ENCODE assay signal across 10 cellular contexts in the genomic region with DNA sequence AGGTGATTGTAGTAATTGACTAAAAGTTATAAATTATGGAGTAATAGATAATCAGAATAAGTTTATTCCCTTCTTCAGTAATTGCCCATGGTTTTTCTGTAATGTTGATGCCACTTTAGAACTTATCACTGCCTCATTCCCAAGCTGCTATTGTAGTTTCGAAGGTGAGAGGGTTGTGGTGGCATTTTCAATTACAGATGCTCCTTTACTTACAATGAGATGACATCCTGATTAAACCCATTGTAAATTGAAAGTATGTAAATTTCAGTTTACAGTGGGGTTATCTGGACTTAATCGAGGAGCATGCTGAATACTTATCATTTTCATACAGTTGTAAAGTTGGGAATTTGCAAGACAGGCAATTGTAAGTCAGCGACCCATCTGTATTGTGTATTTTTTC. TPM values are rescaled to one million over a fixed set of nuclear protein-coding genes. Genes with fewer than 3 reads are reported as not detected.
DNase-seq lines count a peak whose midpoint lies in the region; ATAC-seq and TF ChIP-seq lines count a peak whose summit lies in the region.
"Had no signal": no experiment of that assay in that cellular context is flagged by ENCODE, and none has a peak within 500 bp of the region (broad histone marks: within the 10 kb centered on the region; RNA-seq: fewer than 3 reads in every experiment).

No MANE protein-coding gene starts in this region.

- H3K4me1 Mint-ChIP-seq in activated naive CD4-positive, alpha-beta T cell treated with anti-CD3 and anti-CD28 coated beads, Interleukin-2, amount 10 ng/mL, durations not matched to agents 7 days and 5 days = peaks cover 74% of the 10 kb centered on the region
- H3K4me1 Mint-ChIP-seq in activated naive CD8-positive, alpha-beta T cell (ENCODE audit: low read depth) = peaks cover 80% of the 10 kb centered on the region

- CTCF ChIA-PET in activated naive CD4-positive, alpha-beta T cell treated with anti-CD3 and anti-CD28 coated beads, Interleukin-2, amount 10 ng/mL, durations not matched to agents 7 days and 5 days (lab: Charles Lee) = interaction anchor here (1.8 to 2.7 kb wide), 4 partner anchors 12 to 33 kb away, joined by 7 to 10 read pairs (median 8); no protein-coding TSS in a partner anchor

- peak overlapping the region in 1 of 2 donors; percentile 84 for H3K4me3 ChIP-seq in left lung
- H3K4me3 ChIP-seq in suprapubic skin = peak overlapping the region; percentile 57

- no peaks in the 10 kb centered on the region for H3K36me3 ChIP-seq in left lung
- no peaks in the 10 kb centered on the region for H3K36me3 ChIP-seq in suprapubic skin

- no peaks in the 10 kb centered on the region for H3K9me3 Mint-ChIP-seq in activated naive CD4-positive, alpha-beta T cell treated with anti-CD3 and anti-CD28 coated beads, Interleukin-2, amount 10 ng/mL, durations not matched to agents 7 days and 5 days
- H3K9me3 Mint-ChIP-seq in activated naive CD8-positive, alpha-beta T cell (ENCODE audit: low read depth) = no peaks in the 10 kb centered on the region

- WGBS in suprapubic skin = 32% methylated on average over 3 of the region's 3 CpGs

- H3K4me1 ChIP-seq in left lung (peaks cover 46 to 79% of the 10 kb centered on the region in 2 donors), suprapubic skin (peaks cover 80% of the 10 kb centered on the region)

- peak overlapping the region; percentile 85 for H3K4me3 Mint-ChIP-seq in activated naive CD4-positive, alpha-beta T cell treated with anti-CD3 and anti-CD28 coated beads, Interleukin-2, amount 10 ng/mL, durations not matched to agents 7 days and 5 days
- peak overlapping the region; percentile 96 for H3K4me3 Mint-ChIP-seq in activated naive CD8-positive, alpha-beta T cell

- TF ChIP-seq EP300 in suprapubic skin (IDR thresholded peaks at IDR 0.05) = no peak

- H3K27me3 ChIP-seq in left lung (no peaks in the 10 kb centered on the region), suprapubic skin (no peaks in the 10 kb centered on the region)

- peak overlapping the region; percentile 94 for H3K27ac Mint-ChIP-seq in activated naive CD4-positive, alpha-beta T cell treated with anti-CD3 and anti-CD28 coated beads, Interleukin-2, amount 10 ng/mL, durations not matched to agents 7 days and 5 days
- peak overlapping the region; percentile 96 for H3K27ac Mint-ChIP-seq in activated naive CD8-positive, alpha-beta T cell

- no peaks in the 10 kb centered on the region for H3K27me3 Mint-ChIP-seq in activated naive CD4-positive, alpha-beta T cell treated with anti-CD3 and anti-CD28 coated beads, Interleukin-2, amount 10 ng/mL, durations not matched to agents 7 days and 5 days
- no peaks in the 10 kb centered on the region for H3K27me3 Mint-ChIP-seq in activated naive CD8-positive, alpha-beta T cell

- intact Hi-C loops in left lung (cut with DNase I) = no loop called here

- no peak for DNase-seq in activated naive CD4-positive, alpha-beta T cell treated with anti-CD3 and anti-CD28 coated beads, Interleukin-2, amount 10 ng/mL, durations not matched to agents 7 days and 5 days
- DNase-seq in activated naive CD4-positive, alpha-beta T cell treated with anti-CD3 and anti-CD28 coated beads, Interleukin-2, amount 50 U/mL, for 16 hours = no peak
- DNase-seq in left lung = no peak
- no peak for DNase-seq in suprapubic skin (ENCODE audit: low spot score in 2 of 2)
- DNase-seq in activated gamma-delta T cell (lab: John Stamatoyannopoulos, UW) = no peak
- DNase-seq in NCI-H345 (lab: John Stamatoyannopoulos, UW) = no peak
- DNase-seq: COR-L47; stimulated activated CD4-positive, alpha-beta T cell treated with anti-CD3 and anti-CD28 coated beads, Interleukin-12 subunit alpha, Interleukin-12 subunit beta, amount 100 ng/mL, for 4 hours had no signal

- TF ChIP-seq CTCF in left lung (IDR thresholded peaks at IDR 0.05) (no peak), suprapubic skin (IDR thresholded peaks at IDR 0.05) (no peak)

- no peak for ATAC-seq in left lung
- ATAC-seq in HG02798 (IDR thresholded peaks at IDR 0.05; ENCODE audit: poor library complexity, unreplicated experiment) = no peak

- no peak for TF ChIP-seq POLR2A in suprapubic skin (IDR thresholded peaks at IDR 0.05)

- H3K36me3 Mint-ChIP-seq in activated naive CD4-positive, alpha-beta T cell treated with anti-CD3 and anti-CD28 coated beads, Interleukin-2, amount 10 ng/mL, durations not matched to agents 7 days and 5 days = peaks cover 59% of the 10 kb centered on the region
- H3K36me3 Mint-ChIP-seq in activated naive CD8-positive, alpha-beta T cell = peaks cover 15% of the 10 kb centered on the region

- H3K27ac ChIP-seq in left lung = peak overlapping the region; percentile 21 to 99
- no peak overlapping the region for H3K27ac ChIP-seq in suprapubic skin

- H3K9me3 ChIP-seq in left lung (no peaks in the 10 kb centered on the region), suprapubic skin (no peaks in the 10 kb centered on the region)

RNA-seq across cellular contexts. Expression of a gene that starts 2.9 kb away (rescaled TPM):
- total RNA-seq in left lung (100 to 1,000 TPM; 108 to 138 TPM), suprapubic skin (100 to 1,000 TPM; 107 to 137 (median 124) TPM)

RNA-seq across cellular contexts. Expression of a gene that starts 31.2 kb away (rescaled TPM):
- 10 to 100 TPM; 47.6 to 64.3 TPM for total RNA-seq in left lung
- 100 to 1,000 TPM in 1 of 4 donors, 10 to 100 TPM in 3; 41.0 to 107 (median 60.8) TPM for total RNA-seq in suprapubic skin
